9 cellular contexts compared by ENCODE assay signal in the genomic region with DNA sequence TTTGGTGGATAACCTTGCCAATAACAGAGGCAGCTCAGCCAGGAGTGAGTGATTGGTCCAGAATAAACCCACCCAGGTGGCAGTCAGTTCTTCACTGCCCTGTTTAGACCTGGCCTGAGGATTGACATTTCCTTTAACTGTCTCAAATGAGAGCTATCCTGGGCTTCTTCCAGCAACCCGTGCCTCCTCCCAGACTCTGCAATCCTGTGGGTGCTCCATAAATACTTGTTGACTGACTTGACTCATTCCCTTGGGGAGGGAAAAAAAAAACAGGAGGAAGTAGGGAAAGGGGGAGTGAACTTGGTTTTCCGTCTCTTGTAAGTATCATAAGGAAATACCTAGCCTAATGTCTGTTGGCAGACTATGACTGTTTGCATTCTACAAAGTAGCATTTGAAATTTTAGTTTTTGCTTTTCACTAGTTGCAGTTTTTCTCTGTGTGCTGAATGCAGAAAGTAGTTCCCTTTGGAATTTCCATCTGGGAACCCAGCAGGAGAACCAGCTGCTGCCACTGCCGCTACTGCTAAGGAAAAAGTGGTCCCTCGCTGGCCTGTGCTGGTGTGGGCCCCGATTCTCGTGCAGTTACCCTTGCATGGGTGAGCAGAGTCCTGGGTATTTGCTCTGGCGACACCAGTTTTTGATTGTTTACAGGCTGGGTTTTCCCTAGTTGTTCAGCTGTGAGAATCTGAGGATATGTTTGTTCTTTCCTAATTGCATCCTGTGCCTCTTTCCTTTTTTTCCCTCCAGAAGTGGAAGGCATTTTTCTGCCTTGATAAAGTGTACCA.
DNase-seq lines count a peak whose midpoint lies in the region; ATAC-seq and TF ChIP-seq lines count a peak whose summit lies in the region.
"Had no signal": no experiment of that assay in that cellular context is flagged by ENCODE, and none has a peak within 500 bp of the region (broad histone marks: within the 10 kb centered on the region; RNA-seq: fewer than 3 reads in every experiment).

No MANE protein-coding gene starts in this region.

- TF ChIP-seq CTCF in foreskin fibroblast (IDR thresholded peaks at IDR 0.05; ENCODE audit: low read depth, low read length) (no peak), progenitor cell of endocrine pancreas (IDR thresholded peaks at IDR 0.05; ENCODE audit: unreplicated experiment) (no peak)
- TF ChIP-seq CTCF in CD4-positive, alpha-beta T cell (IDR thresholded peaks at IDR 0.05), result no peak

- CTCF ChIA-PET in CD4-positive, alpha-beta T cell (lab: Charles Lee), result no interaction called here
- CTCF ChIA-PET in activated CD4-positive, alpha-beta T cell treated with anti-CD3 and anti-CD28 coated beads, Interleukin-2, amount 10 ng/mL, durations not matched to agents 7 days and 5 days (lab: Charles Lee), result no interaction called here

- DNase-seq in ELR (ENCODE audit: low read depth) (peak; percentile 86), T1000 (lab: John Stamatoyannopoulos, UW) (peak; percentile 61), foreskin fibroblast (peak; percentile 84 to 91), progenitor cell of endocrine pancreas (ENCODE audit: low spot score, unreplicated experiment) (no peak), H7 (no peak)
- DNase-seq in CD4-positive, alpha-beta T cell, result no peak
- DNase-seq in activated CD4-positive, alpha-beta T cell treated with anti-CD3 and anti-CD28 coated beads, Interleukin-2, amount 10 ng/mL, durations not matched to agents 7 days and 5 days, result no peak
- DNase-seq: activated CD4-positive, alpha-beta T cell treated with anti-CD3 and anti-CD28 coated beads, Interleukin-2, amount 50 U/mL, for 4 hours had no signal

- no peaks in the 10 kb centered on the region for H3K36me3 Mint-ChIP-seq in progenitor cell of endocrine pancreas (ENCODE audit: insufficient read depth)
- no peaks in the 10 kb centered on the region for H3K36me3 Mint-ChIP-seq in CD4-positive, alpha-beta T cell (ENCODE audit: low read depth)
- H3K36me3 Mint-ChIP-seq in activated CD4-positive, alpha-beta T cell treated with anti-CD3 and anti-CD28 coated beads, Interleukin-2, amount 10 ng/mL, durations not matched to agents 7 days and 5 days (ENCODE audit: low read depth), result no peaks in the 10 kb centered on the region

- no peak overlapping the region for H3K27ac ChIP-seq in CD4-positive, alpha-beta T cell (ENCODE audit: low read depth, low read length)

- peak overlapping the region; percentile 20 for H3K4me3 Mint-ChIP-seq in progenitor cell of endocrine pancreas (ENCODE audit: low read depth)
- no peak overlapping the region for H3K4me3 Mint-ChIP-seq in CD4-positive, alpha-beta T cell
- H3K4me3 Mint-ChIP-seq in activated CD4-positive, alpha-beta T cell treated with anti-CD3 and anti-CD28 coated beads, Interleukin-2, amount 10 ng/mL, durations not matched to agents 7 days and 5 days, result no peak overlapping the region

- H3K4me1 Mint-ChIP-seq in progenitor cell of endocrine pancreas (ENCODE audit: low read depth), result peaks cover 70% of the 10 kb centered on the region
- no peaks in the 10 kb centered on the region for H3K4me1 Mint-ChIP-seq in CD4-positive, alpha-beta T cell (ENCODE audit: low read depth)
- H3K4me1 Mint-ChIP-seq in activated CD4-positive, alpha-beta T cell treated with anti-CD3 and anti-CD28 coated beads, Interleukin-2, amount 10 ng/mL, durations not matched to agents 7 days and 5 days, result no peaks in the 10 kb centered on the region

- no peaks in the 10 kb centered on the region; the same call in 1 of the 2 replicates for H3K36me3 ChIP-seq in H7 (replicated peaks; ENCODE audit: control insufficient read depth, insufficient read depth, low read length)

- no peaks in the 10 kb centered on the region for H3K9me3 ChIP-seq in CD4-positive, alpha-beta T cell (ENCODE audit: control insufficient read depth, low read length)

- intact Hi-C loops in CD4-positive, alpha-beta T cell (cut with DNase I, micrococcal nuclease), result no loop called here

- H3K27ac Mint-ChIP-seq in progenitor cell of endocrine pancreas, result peak overlapping the region; percentile 92
- no peak overlapping the region for H3K27ac Mint-ChIP-seq in CD4-positive, alpha-beta T cell
- H3K27ac Mint-ChIP-seq in activated CD4-positive, alpha-beta T cell treated with anti-CD3 and anti-CD28 coated beads, Interleukin-2, amount 10 ng/mL, durations not matched to agents 7 days and 5 days, result no peak overlapping the region

- H3K27me3 Mint-ChIP-seq in progenitor cell of endocrine pancreas, result no peaks in the 10 kb centered on the region
- H3K27me3 Mint-ChIP-seq in CD4-positive, alpha-beta T cell, result peaks cover 8% of the 10 kb centered on the region
- H3K27me3 Mint-ChIP-seq in activated CD4-positive, alpha-beta T cell treated with anti-CD3 and anti-CD28 coated beads, Interleukin-2, amount 10 ng/mL, durations not matched to agents 7 days and 5 days, result peaks cover 6% of the 10 kb centered on the region

- no peak overlapping the region for H3K4me3 ChIP-seq in foreskin fibroblast (ENCODE audit: low read depth in 1 of 2, low read length in 2 of 2)
- no peak overlapping the region for H3K4me3 ChIP-seq in H7 (ENCODE audit: insufficient read depth, low read depth, low read length)

- POLR2A ChIA-PET in CD4-positive, alpha-beta T cell (lab: Charles Lee), result no interaction called here
- POLR2A ChIA-PET in activated CD4-positive, alpha-beta T cell treated with anti-CD3 and anti-CD28 coated beads, Interleukin-2, amount 10 ng/mL, durations not matched to agents 7 days and 5 days (lab: Charles Lee), result no interaction called here

- H3K27me3 ChIP-seq in CD4-positive, alpha-beta T cell (ENCODE audit: control insufficient read depth, insufficient read depth, low read length), result no peaks in the 10 kb centered on the region
- H3K27me3 ChIP-seq in H7 (ENCODE audit: control insufficient read depth, insufficient read depth, low read length), result no peaks in the 10 kb centered on the region

- ATAC-seq in CD4-positive, alpha-beta T cell (ENCODE audit: poor library complexity), result no peak
- ATAC-seq in HG02642 (IDR thresholded peaks at IDR 0.05; ENCODE audit: poor library complexity, unreplicated experiment), result no peak

- H3K9me3 Mint-ChIP-seq in progenitor cell of endocrine pancreas (ENCODE audit: low read depth), result no peaks in the 10 kb centered on the region
- H3K9me3 Mint-ChIP-seq in CD4-positive, alpha-beta T cell, result no peaks in the 10 kb centered on the region
- no peaks in the 10 kb centered on the region for H3K9me3 Mint-ChIP-seq in activated CD4-positive, alpha-beta T cell treated with anti-CD3 and anti-CD28 coated beads, Interleukin-2, amount 10 ng/mL, durations not matched to agents 7 days and 5 days

Comparison
In these comparisons a context has a peak if more than half of its experiments do, and no peak if none do; other contexts are left out.
1. DNase-seq: peak in ELR (single experiment), T1000 (single experiment) and foreskin fibroblast (2 of 2); none in progenitor cell of endocrine pancreas (single experiment), CD4-positive, alpha-beta T cell (0 of 10), H7 (single experiment) and activated CD4-positive, alpha-beta T cell treated with anti-CD3 and anti-CD28 coated beads, Interleukin-2, amount 10 ng/mL, durations not matched to agents 7 days and 5 days (single experiment).